ENCODE assay signal across 12 cellular contexts in genomic region chr2:199581504-199581903, GRCh38.
DNase-seq lines count a peak whose midpoint lies in the region; ATAC-seq and TF ChIP-seq lines count a peak whose summit lies in the region.
"Had no signal": no experiment of that assay in that cellular context is flagged by ENCODE, and none has a peak within 500 bp of the region (broad histone marks: within the 10 kb centered on the region; RNA-seq: fewer than 3 reads in every experiment).

No MANE protein-coding gene starts in this region.

- no peak for ATAC-seq in lower lobe of right lung

- H3K36me3 ChIP-seq in brain microvascular endothelial cell (replicated peaks) (no peaks in the 10 kb centered on the region), lower lobe of right lung (no peaks in the 10 kb centered on the region), stomach smooth muscle (ENCODE audit: control insufficient read depth in 2 of 2, insufficient read depth in 2 of 2, low read length in 2 of 2) (no peaks in the 10 kb centered on the region)
- H3K36me3 ChIP-seq: SJSA1 had no signal

- intact Hi-C loops in lower lobe of right lung (cut with DNase I) = no loop called here

- peak overlapping the region; percentile 46 to 77 for H3K9ac ChIP-seq in stomach smooth muscle (ENCODE audit: low read length in 2 of 2)

- no peaks in the 10 kb centered on the region for H3K9me3 ChIP-seq in lower lobe of right lung
- no peaks in the 10 kb centered on the region for H3K9me3 ChIP-seq in stomach smooth muscle (ENCODE audit: control insufficient read depth in 2 of 2, low read length in 2 of 2)
- H3K9me3 ChIP-seq: SJSA1 had no signal

- no peaks in the 10 kb centered on the region for H3K4me1 ChIP-seq in lower lobe of right lung
- H3K4me1 ChIP-seq in stomach smooth muscle (ENCODE audit: control insufficient read depth, insufficient read depth, low read length) = no peaks in the 10 kb centered on the region
- H3K4me1 ChIP-seq: SJSA1 had no signal

- H3K4me3 ChIP-seq in brain microvascular endothelial cell (ENCODE audit: low read depth, low read length) = peak overlapping the region; percentile 53
- H3K4me3 ChIP-seq in lower lobe of right lung = peak overlapping the region; percentile 40
- peak overlapping the region; percentile 62 to 71 for H3K4me3 ChIP-seq in stomach smooth muscle (ENCODE audit: low read length in 2 of 2)
- H3K4me3 ChIP-seq: SJSA1 had no signal

- DNase-seq in NCI-H748 (lab: John Stamatoyannopoulos, UW; ENCODE audit: unreplicated experiment) = peak; percentile 30
- DNase-seq in NCI-H748 treated with DMSO at 0.1 percent for 48 hours (lab: John Stamatoyannopoulos, UW) = no peak
- DNase-seq in brain microvascular endothelial cell = no peak
- no peak for DNase-seq in lower lobe of right lung
- no peak for DNase-seq in activated T-cell treated with anti-CD3 and anti-CD28 coated beads, Interleukin-2, amount 50 U/mL, for 48 hours
- no peak for DNase-seq in T1000 (lab: John Stamatoyannopoulos, UW)
- no peak for DNase-seq in foreskin melanocyte
- DNase-seq: activated CD4-positive, alpha-beta T cell treated with anti-CD3 and anti-CD28 coated beads, Interleukin-2, amount 50 U/mL, for 1 hour; activated naive CD4-positive, alpha-beta T cell treated with Interleukin-2 at 50 U/mL for 16 hours; DMS53 had no signal

- H3K27ac ChIP-seq in brain microvascular endothelial cell (no peak overlapping the region), lower lobe of right lung (no peak overlapping the region), stomach smooth muscle (ENCODE audit: low read length) (no peak overlapping the region)
- H3K27ac ChIP-seq: SJSA1 had no signal

- no peaks in the 10 kb centered on the region for H3K27me3 ChIP-seq in brain microvascular endothelial cell (replicated peaks)
- no peaks in the 10 kb centered on the region for H3K27me3 ChIP-seq in lower lobe of right lung (ENCODE audit: low read depth)
- H3K27me3 ChIP-seq in stomach smooth muscle (ENCODE audit: control insufficient read depth in 1 of 2, insufficient read depth in 2 of 2, low read length in 2 of 2) = no peaks in the 10 kb centered on the region

- TF ChIP-seq CTCF in brain microvascular endothelial cell (IDR thresholded peaks at IDR 0.05; ENCODE audit: low read depth, low read length, missing control alignments) (no peak), lower lobe of right lung (IDR thresholded peaks at IDR 0.05) (no peak)

- in situ Hi-C loops in brain microvascular endothelial cell (cut with HindIII; ENCODE audit: low pct_ligation_motif_present, low sequenced_read_pairs) = no loop called here
